ENCODE assay signal across 1 cellular context in genomic region chr1:204077979-204078696, GRCh38.
TF ChIP-seq lines count a peak whose summit lies in the region.

No MANE protein-coding gene starts in this region.

TF ChIP-seq in HepG2, 621 proteins besides CTCF, POLR2A, EP300 and RAD21 (continued from another document):
- TF ChIP-seq, protein P1, sequence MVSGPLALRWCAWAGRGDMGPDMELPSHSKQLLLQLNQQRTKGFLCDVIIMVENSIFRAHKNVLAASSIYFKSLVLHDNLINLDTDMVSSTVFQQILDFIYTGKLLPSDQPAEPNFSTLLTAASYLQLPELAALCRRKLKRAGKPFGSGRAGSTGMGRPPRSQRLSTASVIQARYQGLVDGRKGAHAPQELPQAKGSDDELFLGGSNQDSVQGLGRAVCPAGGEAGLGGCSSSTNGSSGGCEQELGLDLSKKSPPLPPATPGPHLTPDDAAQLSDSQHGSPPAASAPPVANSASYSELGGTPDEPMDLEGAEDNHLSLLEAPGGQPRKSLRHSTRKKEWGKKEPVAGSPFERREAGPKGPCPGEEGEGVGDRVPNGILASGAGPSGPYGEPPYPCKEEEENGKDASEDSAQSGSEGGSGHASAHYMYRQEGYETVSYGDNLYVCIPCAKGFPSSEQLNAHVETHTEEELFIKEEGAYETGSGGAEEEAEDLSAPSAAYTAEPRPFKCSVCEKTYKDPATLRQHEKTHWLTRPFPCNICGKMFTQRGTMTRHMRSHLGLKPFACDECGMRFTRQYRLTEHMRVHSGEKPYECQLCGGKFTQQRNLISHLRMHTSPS (CRISPR knock-in tag; IDR thresholded peaks at IDR 0.05; ENCODE audit: low read depth) = peak; percentile 57; the same call in 1 of the 2 replicates
- TF ChIP-seq, protein P2, sequence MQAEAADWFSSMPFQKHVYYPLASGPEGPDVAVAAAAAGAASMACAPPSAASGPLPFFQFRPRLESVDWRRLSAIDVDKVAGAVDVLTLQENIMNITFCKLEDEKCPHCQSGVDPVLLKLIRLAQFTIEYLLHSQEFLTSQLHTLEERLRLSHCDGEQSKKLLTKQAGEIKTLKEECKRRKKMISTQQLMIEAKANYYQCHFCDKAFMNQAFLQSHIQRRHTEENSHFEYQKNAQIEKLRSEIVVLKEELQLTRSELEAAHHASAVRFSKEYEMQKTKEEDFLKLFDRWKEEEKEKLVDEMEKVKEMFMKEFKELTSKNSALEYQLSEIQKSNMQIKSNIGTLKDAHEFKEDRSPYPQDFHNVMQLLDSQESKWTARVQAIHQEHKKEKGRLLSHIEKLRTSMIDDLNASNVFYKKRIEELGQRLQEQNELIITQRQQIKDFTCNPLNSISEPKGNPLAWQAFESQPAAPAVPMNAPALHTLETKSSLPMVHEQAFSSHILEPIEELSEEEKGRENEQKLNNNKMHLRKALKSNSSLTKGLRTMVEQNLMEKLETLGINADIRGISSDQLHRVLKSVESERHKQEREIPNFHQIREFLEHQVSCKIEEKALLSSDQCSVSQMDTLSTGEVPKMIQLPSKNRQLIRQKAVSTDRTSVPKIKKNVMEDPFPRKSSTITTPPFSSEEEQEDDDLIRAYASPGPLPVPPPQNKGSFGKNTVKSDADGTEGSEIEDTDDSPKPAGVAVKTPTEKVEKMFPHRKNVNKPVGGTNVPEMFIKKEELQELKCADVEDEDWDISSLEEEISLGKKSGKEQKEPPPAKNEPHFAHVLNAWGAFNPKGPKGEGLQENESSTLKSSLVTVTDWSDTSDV (CRISPR knock-in tag; IDR thresholded peaks at IDR 0.05) = no peak
- TF ChIP-seq, protein P3, sequence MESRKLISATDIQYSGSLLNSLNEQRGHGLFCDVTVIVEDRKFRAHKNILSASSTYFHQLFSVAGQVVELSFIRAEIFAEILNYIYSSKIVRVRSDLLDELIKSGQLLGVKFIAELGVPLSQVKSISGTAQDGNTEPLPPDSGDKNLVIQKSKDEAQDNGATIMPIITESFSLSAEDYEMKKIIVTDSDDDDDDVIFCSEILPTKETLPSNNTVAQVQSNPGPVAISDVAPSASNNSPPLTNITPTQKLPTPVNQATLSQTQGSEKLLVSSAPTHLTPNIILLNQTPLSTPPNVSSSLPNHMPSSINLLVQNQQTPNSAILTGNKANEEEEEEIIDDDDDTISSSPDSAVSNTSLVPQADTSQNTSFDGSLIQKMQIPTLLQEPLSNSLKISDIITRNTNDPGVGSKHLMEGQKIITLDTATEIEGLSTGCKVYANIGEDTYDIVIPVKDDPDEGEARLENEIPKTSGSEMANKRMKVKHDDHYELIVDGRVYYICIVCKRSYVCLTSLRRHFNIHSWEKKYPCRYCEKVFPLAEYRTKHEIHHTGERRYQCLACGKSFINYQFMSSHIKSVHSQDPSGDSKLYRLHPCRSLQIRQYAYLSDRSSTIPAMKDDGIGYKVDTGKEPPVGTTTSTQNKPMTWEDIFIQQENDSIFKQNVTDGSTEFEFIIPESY (CRISPR knock-in tag; IDR thresholded peaks at IDR 0.05) = no peak
- no peak for TF ChIP-seq ZNF256 (CRISPR knock-in tag; conservative IDR thresholded peaks at IDR 0.05)
- TF ChIP-seq SP1 (IDR thresholded peaks at IDR 0.05) = no peak
- TF ChIP-seq SP1 (CRISPR knock-in tag; IDR thresholded peaks at IDR 0.05) = no peak
- TF ChIP-seq, protein P4, sequence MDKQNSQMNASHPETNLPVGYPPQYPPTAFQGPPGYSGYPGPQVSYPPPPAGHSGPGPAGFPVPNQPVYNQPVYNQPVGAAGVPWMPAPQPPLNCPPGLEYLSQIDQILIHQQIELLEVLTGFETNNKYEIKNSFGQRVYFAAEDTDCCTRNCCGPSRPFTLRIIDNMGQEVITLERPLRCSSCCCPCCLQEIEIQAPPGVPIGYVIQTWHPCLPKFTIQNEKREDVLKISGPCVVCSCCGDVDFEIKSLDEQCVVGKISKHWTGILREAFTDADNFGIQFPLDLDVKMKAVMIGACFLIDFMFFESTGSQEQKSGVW (CRISPR knock-in tag; IDR thresholded peaks at IDR 0.05; ENCODE audit: borderline replicate concordance) = no peak
- no peak for TF ChIP-seq ZNF564 (CRISPR knock-in tag; IDR thresholded peaks at IDR 0.05)
- no peak for TF ChIP-seq ZUFSP (CRISPR knock-in tag; IDR thresholded peaks at IDR 0.05; ENCODE audit: borderline replicate concordance)
- TF ChIP-seq, protein P5, sequence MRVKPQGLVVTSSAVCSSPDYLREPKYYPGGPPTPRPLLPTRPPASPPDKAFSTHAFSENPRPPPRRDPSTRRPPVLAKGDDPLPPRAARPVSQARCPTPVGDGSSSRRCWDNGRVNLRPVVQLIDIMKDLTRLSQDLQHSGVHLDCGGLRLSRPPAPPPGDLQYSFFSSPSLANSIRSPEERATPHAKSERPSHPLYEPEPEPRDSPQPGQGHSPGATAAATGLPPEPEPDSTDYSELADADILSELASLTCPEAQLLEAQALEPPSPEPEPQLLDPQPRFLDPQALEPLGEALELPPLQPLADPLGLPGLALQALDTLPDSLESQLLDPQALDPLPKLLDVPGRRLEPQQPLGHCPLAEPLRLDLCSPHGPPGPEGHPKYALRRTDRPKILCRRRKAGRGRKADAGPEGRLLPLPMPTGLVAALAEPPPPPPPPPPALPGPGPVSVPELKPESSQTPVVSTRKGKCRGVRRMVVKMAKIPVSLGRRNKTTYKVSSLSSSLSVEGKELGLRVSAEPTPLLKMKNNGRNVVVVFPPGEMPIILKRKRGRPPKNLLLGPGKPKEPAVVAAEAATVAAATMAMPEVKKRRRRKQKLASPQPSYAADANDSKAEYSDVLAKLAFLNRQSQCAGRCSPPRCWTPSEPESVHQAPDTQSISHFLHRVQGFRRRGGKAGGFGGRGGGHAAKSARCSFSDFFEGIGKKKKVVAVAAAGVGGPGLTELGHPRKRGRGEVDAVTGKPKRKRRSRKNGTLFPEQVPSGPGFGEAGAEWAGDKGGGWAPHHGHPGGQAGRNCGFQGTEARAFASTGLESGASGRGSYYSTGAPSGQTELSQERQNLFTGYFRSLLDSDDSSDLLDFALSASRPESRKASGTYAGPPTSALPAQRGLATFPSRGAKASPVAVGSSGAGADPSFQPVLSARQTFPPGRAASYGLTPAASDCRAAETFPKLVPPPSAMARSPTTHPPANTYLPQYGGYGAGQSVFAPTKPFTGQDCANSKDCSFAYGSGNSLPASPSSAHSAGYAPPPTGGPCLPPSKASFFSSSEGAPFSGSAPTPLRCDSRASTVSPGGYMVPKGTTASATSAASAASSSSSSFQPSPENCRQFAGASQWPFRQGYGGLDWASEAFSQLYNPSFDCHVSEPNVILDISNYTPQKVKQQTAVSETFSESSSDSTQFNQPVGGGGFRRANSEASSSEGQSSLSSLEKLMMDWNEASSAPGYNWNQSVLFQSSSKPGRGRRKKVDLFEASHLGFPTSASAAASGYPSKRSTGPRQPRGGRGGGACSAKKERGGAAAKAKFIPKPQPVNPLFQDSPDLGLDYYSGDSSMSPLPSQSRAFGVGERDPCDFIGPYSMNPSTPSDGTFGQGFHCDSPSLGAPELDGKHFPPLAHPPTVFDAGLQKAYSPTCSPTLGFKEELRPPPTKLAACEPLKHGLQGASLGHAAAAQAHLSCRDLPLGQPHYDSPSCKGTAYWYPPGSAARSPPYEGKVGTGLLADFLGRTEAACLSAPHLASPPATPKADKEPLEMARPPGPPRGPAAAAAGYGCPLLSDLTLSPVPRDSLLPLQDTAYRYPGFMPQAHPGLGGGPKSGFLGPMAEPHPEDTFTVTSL (CRISPR knock-in tag; IDR thresholded peaks at IDR 0.05; ENCODE audit: borderline replicate concordance) = no peak
- no peak for TF ChIP-seq GMEB1 (CRISPR knock-in tag; IDR thresholded peaks at IDR 0.05; ENCODE audit: borderline replicate concordance)
- TF ChIP-seq ZNF567 (CRISPR knock-in tag; IDR thresholded peaks at IDR 0.05; ENCODE audit: borderline replicate concordance) = no peak
- no peak for TF ChIP-seq U2AF2 (IDR thresholded peaks at IDR 0.05; ENCODE audit: low read depth, low read length)
- no peak for TF ChIP-seq PPARG (CRISPR knock-in tag; conservative IDR thresholded peaks at IDR 0.05)
- no peak for TF ChIP-seq FOXK2 (IDR thresholded peaks at IDR 0.05)
- no peak for TF ChIP-seq HNRNPLL (IDR thresholded peaks at IDR 0.05; ENCODE audit: low read depth, low read length, poor library complexity, severe bottlenecking)
- 0 out of 2 replicates have a peak, but pooled peaks have one; percentile 40 for TF ChIP-seq KAT8 (CRISPR knock-in tag; IDR thresholded peaks at IDR 0.05)
- TF ChIP-seq ATRX (CRISPR knock-in tag; IDR thresholded peaks at IDR 0.05; ENCODE audit: borderline replicate concordance) = no peak
- TF ChIP-seq ZNF207 (IDR thresholded peaks at IDR 0.05; ENCODE audit: borderline replicate concordance) = no peak
- TF ChIP-seq, protein P6, sequence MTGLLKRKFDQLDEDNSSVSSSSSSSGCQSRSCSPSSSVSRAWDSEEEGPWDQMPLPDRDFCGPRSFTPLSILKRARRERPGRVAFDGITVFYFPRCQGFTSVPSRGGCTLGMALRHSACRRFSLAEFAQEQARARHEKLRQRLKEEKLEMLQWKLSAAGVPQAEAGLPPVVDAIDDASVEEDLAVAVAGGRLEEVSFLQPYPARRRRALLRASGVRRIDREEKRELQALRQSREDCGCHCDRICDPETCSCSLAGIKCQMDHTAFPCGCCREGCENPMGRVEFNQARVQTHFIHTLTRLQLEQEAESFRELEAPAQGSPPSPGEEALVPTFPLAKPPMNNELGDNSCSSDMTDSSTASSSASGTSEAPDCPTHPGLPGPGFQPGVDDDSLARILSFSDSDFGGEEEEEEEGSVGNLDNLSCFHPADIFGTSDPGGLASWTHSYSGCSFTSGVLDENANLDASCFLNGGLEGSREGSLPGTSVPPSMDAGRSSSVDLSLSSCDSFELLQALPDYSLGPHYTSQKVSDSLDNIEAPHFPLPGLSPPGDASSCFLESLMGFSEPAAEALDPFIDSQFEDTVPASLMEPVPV (CRISPR knock-in tag; IDR thresholded peaks at IDR 0.05) = no peak
- TF ChIP-seq ZNF143 (CRISPR knock-in tag; IDR thresholded peaks at IDR 0.05) = no peak
- no peak for TF ChIP-seq NFE2L2 (IDR thresholded peaks at IDR 0.05; ENCODE audit: low read length)
- TF ChIP-seq ZFP36L1 (CRISPR knock-in tag; IDR thresholded peaks at IDR 0.05) = no peak
- TF ChIP-seq POLR2G (IDR thresholded peaks at IDR 0.05; ENCODE audit: low read depth, low read length) = no peak
- TF ChIP-seq SOX13 (IDR thresholded peaks at IDR 0.05) = no peak
- peak in 1 of 2 experiments; percentile 65; a peak in 2 of 4 replicates for TF ChIP-seq SOX13 (CRISPR knock-in tag; conservative IDR thresholded peaks at IDR 0.05 in 1 of 2, IDR thresholded peaks at IDR 0.05 in 1 of 2)
- no peak for TF ChIP-seq HOMEZ (CRISPR knock-in tag; IDR thresholded peaks at IDR 0.05; ENCODE audit: low read depth)
- no peak for TF ChIP-seq ZNF749 (CRISPR knock-in tag; IDR thresholded peaks at IDR 0.05; ENCODE audit: borderline replicate concordance)
- no peak for TF ChIP-seq CC2D1A (CRISPR knock-in tag; IDR thresholded peaks at IDR 0.05)
- TF ChIP-seq MXD3 (CRISPR knock-in tag; IDR thresholded peaks at IDR 0.05) = no peak
- peak; percentile 19; the same call in 1 of the 2 replicates for TF ChIP-seq NR2F6 (IDR thresholded peaks at IDR 0.05)
- peak; percentile 51; the same call in 1 of the 2 replicates for TF ChIP-seq NR2F6 (CRISPR knock-in tag; IDR thresholded peaks at IDR 0.05)
- TF ChIP-seq RCOR2 (CRISPR knock-in tag; IDR thresholded peaks at IDR 0.05) = no peak; the same call in 1 of the 2 replicates
- no peak for TF ChIP-seq FIP1L1 (IDR thresholded peaks at IDR 0.05; ENCODE audit: borderline replicate concordance, insufficient read depth, low read depth, low read length)
- no peak for TF ChIP-seq KLF16 (CRISPR knock-in tag; IDR thresholded peaks at IDR 0.05)
- TF ChIP-seq MIER3 (CRISPR knock-in tag; IDR thresholded peaks at IDR 0.05; ENCODE audit: borderline replicate concordance) = no peak
- TF ChIP-seq ZNF234 (CRISPR knock-in tag; conservative IDR thresholded peaks at IDR 0.05) = no peak
TF ChIP-seq in HepG2: peak in this region for 71.
